In the genomic region with DNA sequence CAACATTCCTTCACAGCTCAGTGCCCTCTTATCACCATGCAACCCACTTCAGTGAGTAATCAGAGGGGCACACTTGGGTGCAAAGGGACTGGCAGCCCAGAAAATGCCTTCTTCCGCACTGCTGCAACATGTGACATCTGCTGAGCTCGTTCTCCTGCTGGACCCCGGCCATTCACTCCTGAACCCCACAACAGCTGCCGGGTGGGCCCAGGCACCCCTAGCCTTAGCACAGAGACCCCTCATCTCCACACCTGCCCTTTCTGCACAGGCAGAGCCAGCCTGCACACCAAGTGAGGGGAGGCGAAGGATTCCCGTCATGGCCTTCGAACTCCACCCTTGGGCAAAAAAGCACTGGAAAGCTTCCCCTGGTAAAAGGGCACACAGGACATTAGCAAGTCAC, we compare ENCODE assay signal across 2 cellular contexts.
TF ChIP-seq lines count a peak whose summit lies in the region.

No MANE protein-coding gene starts in this region.

TF ChIP-seq in HepG2, 621 proteins besides CTCF, POLR2A, EP300 and RAD21:
- TF ChIP-seq NBN (conservative IDR thresholded peaks at IDR 0.05) (no peak), ZBTB42 (CRISPR knock-in tag; IDR thresholded peaks at IDR 0.05) (no peak), HNRNPH1 (optimal IDR thresholded peaks at IDR 0.05; ENCODE audit: low read depth, low read length) (peak; percentile 19), KAT7 (CRISPR knock-in tag; IDR thresholded peaks at IDR 0.05; ENCODE audit: borderline replicate concordance) (no peak), ZNF235 (CRISPR knock-in tag; IDR thresholded peaks at IDR 0.05; ENCODE audit: borderline replicate concordance) (no peak), ZNF768 (CRISPR knock-in tag; IDR thresholded peaks at IDR 0.05) (peak; percentile 17; the same call in 1 of the 2 replicates), FOXK1 (CRISPR knock-in tag; IDR thresholded peaks at IDR 0.05; ENCODE audit: borderline replicate concordance, low read depth) (no peak), RBFOX2 (IDR thresholded peaks at IDR 0.05; ENCODE audit: low read depth, low read length) (no peak)

TF ChIP-seq in H1, 55 proteins besides CTCF, POLR2A, EP300 and RAD21:
- no peak for TF ChIP-seq BRCA1 (IDR thresholded peaks at IDR 0.05; ENCODE audit: low read depth, low read length)
- TF ChIP-seq PHF8 (conservative IDR thresholded peaks at IDR 0.05; ENCODE audit: low read depth, low read length): no peak
- TF ChIP-seq CBX5 (IDR thresholded peaks at IDR 0.05; ENCODE audit: low read depth, low read length): no peak
- TF ChIP-seq SIRT6 (IDR thresholded peaks at IDR 0.05; ENCODE audit: low read length): no peak
- no peak for TF ChIP-seq GABPA (IDR thresholded peaks at IDR 0.05; ENCODE audit: borderline replicate concordance, insufficient read depth, low read length)
- TF ChIP-seq TEAD4 (IDR thresholded peaks at IDR 0.05; ENCODE audit: low read depth, low read length): no peak
- TF ChIP-seq SAP30 (IDR thresholded peaks at IDR 0.05; ENCODE audit: insufficient read depth, insufficient replicate concordance, low read length): no peak
